In the genomic region with DNA sequence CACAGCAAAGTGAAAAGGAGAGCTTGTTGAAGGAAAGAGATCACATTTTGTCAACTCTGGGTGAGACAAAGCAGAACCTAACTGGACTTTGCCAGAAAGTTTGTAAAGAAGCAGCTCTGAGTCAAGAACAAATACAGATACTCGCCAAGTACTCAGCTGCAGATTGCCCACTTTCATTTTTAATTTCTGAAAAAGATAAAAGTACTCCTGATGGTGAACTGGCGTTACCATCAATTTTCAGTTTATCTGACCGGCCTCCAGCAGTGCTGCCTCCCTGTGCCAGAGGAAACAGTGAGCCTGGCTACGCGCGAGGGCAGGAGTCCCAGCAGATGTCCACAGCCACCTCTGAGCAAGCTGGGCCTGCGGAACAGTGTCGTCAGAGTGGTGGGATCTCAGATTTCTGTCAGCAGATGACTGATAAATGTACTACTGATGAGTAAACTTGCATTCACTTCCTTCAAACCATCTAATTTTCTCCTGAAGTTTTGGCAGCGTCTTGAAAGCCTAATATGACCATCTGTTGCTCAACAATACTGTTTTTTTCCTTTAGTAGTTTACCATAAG, we compare ENCODE assay signal across 8 cellular contexts. TPM values are rescaled to one million over a fixed set of nuclear protein-coding genes. Genes with fewer than 3 reads are reported as not detected.
DNase-seq lines count a peak whose midpoint lies in the region; ATAC-seq and TF ChIP-seq lines count a peak whose summit lies in the region.

No MANE protein-coding gene starts in this region.

- H3K4me1 Mint-ChIP-seq in CD4-positive, alpha-beta T cell (ENCODE audit: low read depth), result peaks cover 18% of the 10 kb centered on the region

- CTCF ChIA-PET in RWPE1 (lab: Yijun Ruan, JAX), result interaction anchor here (0.5 to 1.0 kb wide), 4 partner anchors 179 to 1087 kb away, joined by 3 to 9 read pairs (median 4); a partner anchor contains a TSS
- CTCF ChIA-PET in CD4-positive, alpha-beta T cell (lab: Charles Lee), result interaction anchor here (1.3 kb wide), 1 partner anchor 38 kb away, joined by 3 read pairs; no protein-coding TSS in a partner anchor

- no peak overlapping the region for H3K4me3 Mint-ChIP-seq in CD4-positive, alpha-beta T cell

- no peak overlapping the region for H2BK12ac ChIP-seq in trophoblast cell (ENCODE audit: low read length)

- H3K14ac ChIP-seq in trophoblast cell (ENCODE audit: low read length), result no peak overlapping the region

- H3K4me2 ChIP-seq in trophoblast cell (ENCODE audit: low read length), result no peak overlapping the region

- H2BK120ac ChIP-seq in trophoblast cell (ENCODE audit: insufficient read depth, low read length, poor library complexity), result no peak overlapping the region

- DNase-seq in AG09309 (ENCODE audit: low read depth) (peak; percentile 88), RWPE1 (ENCODE audit: low spot score) (peak; percentile 80), trophoblast cell (peak; percentile 45 to 50), ecto neural progenitor cell (ENCODE audit: low spot score) (no peak), NCI-H82 treated with DMSO at 0.1 percent for 48 hours (lab: John Stamatoyannopoulos, UW; ENCODE audit: unreplicated experiment) (no peak)
- DNase-seq in CD4-positive, alpha-beta T cell, result no peak

- H3K79me2 ChIP-seq in trophoblast cell (ENCODE audit: control insufficient read depth, insufficient read depth, low read length, poor library complexity), result no peaks in the 10 kb centered on the region

- H3K27me3 ChIP-seq in duodenal mucosa (ENCODE audit: control insufficient read depth in 1 of 2, insufficient read depth in 2 of 2, low read length in 2 of 2), result no peaks in the 10 kb centered on the region
- H3K27me3 ChIP-seq in trophoblast cell (ENCODE audit: insufficient read depth, low read length), result no peaks in the 10 kb centered on the region
- no peaks in the 10 kb centered on the region for H3K27me3 ChIP-seq in CD4-positive, alpha-beta T cell (ENCODE audit: control insufficient read depth, insufficient read depth, low read length)

- peaks cover 0 to 18% of the 10 kb centered on the region in 2 donors for H3K36me3 ChIP-seq in duodenal mucosa (ENCODE audit: control insufficient read depth in 1 of 2, insufficient read depth in 2 of 2, low read length in 2 of 2)
- peaks cover 5 to 7% of the 10 kb centered on the region in 2 experiments for H3K36me3 ChIP-seq in trophoblast cell (ENCODE audit: control insufficient read depth in 1 of 2, insufficient read depth in 2 of 2, low read length in 2 of 2)

- peak overlapping the region; percentile 75 for H3K18ac ChIP-seq in trophoblast cell (ENCODE audit: low read length)

- H3K9me3 ChIP-seq in duodenal mucosa (ENCODE audit: control insufficient read depth in 1 of 2, low read length in 2 of 2) (no peaks in the 10 kb centered on the region), trophoblast cell (ENCODE audit: insufficient read depth, low read depth, low read length) (no peaks in the 10 kb centered on the region)
- no peaks in the 10 kb centered on the region for H3K9me3 ChIP-seq in CD4-positive, alpha-beta T cell (ENCODE audit: control insufficient read depth, low read length)

- H3K36me3 Mint-ChIP-seq in CD4-positive, alpha-beta T cell (ENCODE audit: low read depth), result peaks cover 24% of the 10 kb centered on the region

- H2AFZ ChIP-seq in trophoblast cell (ENCODE audit: insufficient read depth, low read length, poor library complexity), result no peak overlapping the region

- POLR2A ChIA-PET in RWPE1 (lab: Yijun Ruan, JAX; ENCODE audit: low non-redundant PET), result no interaction called here
- POLR2A ChIA-PET in CD4-positive, alpha-beta T cell (lab: Charles Lee), result no interaction called here

- no peaks in the 10 kb centered on the region for H3K79me1 ChIP-seq in trophoblast cell (ENCODE audit: low read length)

- TF ChIP-seq CTCF in AG09309 (IDR thresholded peaks at IDR 0.05; ENCODE audit: control insufficient read depth, insufficient read depth, low read depth, low read length, missing control alignments) (no peak), RWPE1 (conservative IDR thresholded peaks at IDR 0.05; ENCODE audit: low read depth) (no peak)
- no peak for TF ChIP-seq CTCF in CD4-positive, alpha-beta T cell (IDR thresholded peaks at IDR 0.05)

- H3K27me3 Mint-ChIP-seq in CD4-positive, alpha-beta T cell, result no peaks in the 10 kb centered on the region

- intact Hi-C loops in CD4-positive, alpha-beta T cell (cut with DNase I, micrococcal nuclease), result loop anchor here in 1 of 2 experiments (5.0 to 10.0 kb wide), 2 partner anchors 40 to 78 kb away; no protein-coding TSS in a partner anchor

- H3K4ac ChIP-seq in trophoblast cell (ENCODE audit: low read depth, low read length), result no peak overlapping the region

- no peak overlapping the region for H2AK5ac ChIP-seq in trophoblast cell (ENCODE audit: low read length)

- H4K8ac ChIP-seq in trophoblast cell (ENCODE audit: low read depth, low read length), result no peak overlapping the region

- H4K12ac ChIP-seq in trophoblast cell (ENCODE audit: low read depth, low read length), result no peak overlapping the region

- no peak overlapping the region for H3K23ac ChIP-seq in trophoblast cell (ENCODE audit: low read length)

- peaks cover 15% of the 10 kb centered on the region in 2 donors for H3K4me1 ChIP-seq in duodenal mucosa (ENCODE audit: control insufficient read depth in 1 of 2, insufficient read depth in 2 of 2, low read length in 2 of 2)
- peaks cover 3 to 6% of the 10 kb centered on the region in 2 experiments for H3K4me1 ChIP-seq in trophoblast cell (ENCODE audit: control insufficient read depth in 1 of 2, insufficient read depth in 2 of 2, low read length in 2 of 2)

- H3K9ac ChIP-seq in duodenal mucosa (ENCODE audit: low read depth in 1 of 2, low read length in 2 of 2) (no peak overlapping the region), trophoblast cell (ENCODE audit: low read length) (no peak overlapping the region)

- no peak overlapping the region for H3K27ac Mint-ChIP-seq in CD4-positive, alpha-beta T cell

- H3K4me3 ChIP-seq in AG09309 (ENCODE audit: control insufficient read depth, low read depth, low read length) (no peak overlapping the region; the same call in 1 of the 2 replicates), duodenal mucosa (ENCODE audit: low read depth in 1 of 2, low read length in 2 of 2) (no peak overlapping the region), trophoblast cell (ENCODE audit: low read depth, low read length) (no peak overlapping the region)

- H3K27ac ChIP-seq in RWPE1 (peak overlapping the region; percentile 90), duodenal mucosa (ENCODE audit: low read depth, low read length) (peak overlapping the region; percentile 26), trophoblast cell (ENCODE audit: low read depth, low read length) (peak overlapping the region; percentile 21)
- no peak overlapping the region for H3K27ac ChIP-seq in CD4-positive, alpha-beta T cell (ENCODE audit: low read depth, low read length)

- WGBS in trophoblast cell (ENCODE audit: extremely low coverage, insufficient coverage, insufficient read length), result no CpG with 5 or more reads among the region's 9 CpGs

- peak; percentile 67 for ATAC-seq in GM21526 (IDR thresholded peaks at IDR 0.05; ENCODE audit: low FRiP score, unreplicated experiment)
- ATAC-seq in CD4-positive, alpha-beta T cell (ENCODE audit: poor library complexity), result no peak

- H4K91ac ChIP-seq in trophoblast cell (ENCODE audit: low read depth, low read length), result no peak overlapping the region

- H3K9me3 Mint-ChIP-seq in CD4-positive, alpha-beta T cell, result no peaks in the 10 kb centered on the region

- H2BK5ac ChIP-seq in trophoblast cell (ENCODE audit: low read depth, low read length, poor library complexity), result no peak overlapping the region

RNA-seq across cellular contexts. Expression of a gene that starts 43.8 kb away (rescaled TPM):
- polyA plus RNA-seq in trophoblast cell (2013), result 72.6 and 72.7 TPM in 2 replicates
- 10 to 100 TPM; 64.4 to 65.9 TPM for total RNA-seq in CD4-positive, alpha-beta T cell

Comparison
In these comparisons a context has a peak if more than half of its experiments do, and no peak if none do; other contexts are left out.
1. DNase-seq: peak in AG09309 (single experiment), RWPE1 (single experiment) and trophoblast cell (2 of 2); none in ecto neural progenitor cell (single experiment), CD4-positive, alpha-beta T cell (0 of 10) and NCI-H82 treated with DMSO at 0.1 percent for 48 hours (single experiment).